Comparison of ENCODE assay signal across 7 cellular contexts in genomic region chr16:56672171-56672570, GRCh38. TPM values are rescaled to one million over a fixed set of nuclear protein-coding genes. Genes with fewer than 3 reads are reported as not detected.
"Had no signal": no experiment of that assay in that cellular context is flagged by ENCODE, and none has a peak within 500 bp of the region (broad histone marks: within the 10 kb centered on the region; RNA-seq: fewer than 3 reads in every experiment).

No MANE protein-coding gene starts in this region.

RNA-seq across cellular contexts. Expression of gene MT1H, which starts 2.6 kb away (rescaled TPM):
- total RNA-seq: LHCN-M2, MCF 10A, NCI-H460, OCI-LY7, Right ventricle myocardium superior, SJSA1 had no signal
- polyA plus RNA-seq: SK-N-SH had no signal

RNA-seq across cellular contexts. Expression of gene MT1G, which starts 4.3 kb away (rescaled TPM):
- total RNA-seq: MCF 10A, NCI-H460, OCI-LY7, SJSA1 had no signal

RNA-seq across cellular contexts. Expression of gene MT1F, which starts 14.4 kb away (rescaled TPM):
- total RNA-seq: LHCN-M2, SJSA1 had no signal

RNA-seq across cellular contexts. Expression of gene MT1B, which starts 20.5 kb away (rescaled TPM):
- total RNA-seq: LHCN-M2, MCF 10A, NCI-H460, OCI-LY7, Right ventricle myocardium superior, SJSA1 had no signal
- polyA plus RNA-seq: SK-N-SH had no signal
